12 cellular contexts compared by ENCODE assay signal in the genomic region with DNA sequence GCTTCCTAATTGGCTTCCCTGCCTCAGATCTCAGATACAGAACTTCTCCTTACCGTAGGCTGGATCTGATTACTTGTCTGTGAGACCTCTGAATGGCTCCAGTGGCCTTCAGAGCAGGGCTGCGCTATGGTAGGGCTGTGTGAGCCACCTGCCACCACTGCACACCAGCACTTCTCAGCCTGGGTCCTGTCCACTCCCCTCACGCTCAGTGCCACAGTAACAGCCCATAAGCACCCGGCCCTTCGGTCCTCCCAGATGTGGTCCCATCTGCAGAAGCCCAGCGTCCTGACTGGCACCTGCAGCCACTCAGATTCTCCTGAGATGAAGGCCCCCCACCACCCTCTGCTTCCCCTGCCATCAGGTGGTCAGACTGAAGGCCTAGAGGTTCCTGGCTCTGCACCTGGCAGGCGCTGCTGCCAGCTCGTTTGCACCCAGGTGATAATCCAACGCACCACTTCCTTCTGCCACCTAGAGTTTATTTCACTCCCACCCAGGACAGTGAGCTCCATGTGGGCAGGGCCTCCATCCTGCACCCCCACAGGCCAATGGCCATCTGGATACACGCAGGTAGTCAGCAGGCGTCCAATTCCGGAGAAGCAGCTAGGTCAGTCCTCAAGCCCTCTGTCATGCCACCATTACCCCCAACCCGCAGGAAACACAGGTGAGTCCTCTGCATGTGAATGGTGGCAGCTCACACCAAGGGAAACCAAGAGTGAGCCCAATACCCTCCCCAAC. TPM values are rescaled to one million over a fixed set of nuclear protein-coding genes. Genes with fewer than 3 reads are reported as not detected.
DNase-seq lines count a peak whose midpoint lies in the region; ATAC-seq and TF ChIP-seq lines count a peak whose summit lies in the region.
"Had no signal": no experiment of that assay in that cellular context is flagged by ENCODE, and none has a peak within 500 bp of the region (broad histone marks: within the 10 kb centered on the region; RNA-seq: fewer than 3 reads in every experiment).

No MANE protein-coding gene starts in this region.

- H3K36me3 ChIP-seq in psoas muscle (ENCODE audit: insufficient read depth in 1 of 2, low read depth in 1 of 2) = peaks cover 17 to 61% of the 10 kb centered on the region in 2 donors
- no peaks in the 10 kb centered on the region for H3K36me3 ChIP-seq in prostate gland

- TF ChIP-seq CTCF in WTC11 (IDR thresholded peaks at IDR 0.05) = no peak
- TF ChIP-seq CTCF in psoas muscle (IDR thresholded peaks at IDR 0.05) = no peak
- TF ChIP-seq CTCF in prostate gland (IDR thresholded peaks at IDR 0.05) = no peak

- H3K27me3 ChIP-seq in psoas muscle (ENCODE audit: insufficient read depth in 3 of 3, low read length in 2 of 3) = no peaks in the 10 kb centered on the region
- H3K27me3 ChIP-seq in prostate gland (replicated peaks; ENCODE audit: insufficient read depth) = no peaks in the 10 kb centered on the region
- H3K27me3 ChIP-seq: transverse colon had no signal

- ATAC-seq in WTC11 (peak; percentile 18), psoas muscle (no peak), HG02623 (IDR thresholded peaks at IDR 0.05; ENCODE audit: unreplicated experiment) (no peak)
- no peak for ATAC-seq in effector memory CD8-positive, alpha-beta T cell (replicated peaks)

- POLR2A ChIA-PET in WTC11 (lab: Charles Lee) = interaction anchor here (0.6 to 1.3 kb wide), 2 partner anchors 9 kb away, joined by 3 to 4 read pairs; no protein-coding TSS in a partner anchor

- no peak for TF ChIP-seq POLR2A in prostate gland (IDR thresholded peaks at IDR 0.05)

- H3K27ac ChIP-seq in psoas muscle (peak overlapping the region; percentile 99), prostate gland (peak overlapping the region in 1 of 2 donors; percentile 7)

- H3K4me1 Mint-ChIP-seq in T-helper 2 cell treated with Interferon-gamma antibody and Interleukin-4, amounts not matched to agents 5 μg/mL and 100 μg/mL, for 36 hours (ENCODE audit: low read depth) = peaks cover 83% of the 10 kb centered on the region
- H3K4me1 Mint-ChIP-seq in WTC11 = peaks cover 80% of the 10 kb centered on the region
- peaks cover 80 to 89% of the 10 kb centered on the region in 2 donors for H3K4me1 Mint-ChIP-seq in effector memory CD8-positive, alpha-beta T cell (ENCODE audit: low read depth in 2 of 2)

- 81 to 91% (median 83%) methylated on average over 13 of the region's 13 CpGs for WGBS in psoas muscle, 3 donors
- WGBS in prostate gland = 84% methylated on average over 13 of the region's 13 CpGs

- no peak for DNase-seq in T-helper 2 cell treated with Interferon-gamma antibody and Interleukin-4, amounts not matched to agents 5 μg/mL and 100 μg/mL, for 36 hours (ENCODE audit: low spot score)
- DNase-seq in T-helper 2 cell (no peak), WTC11 (ENCODE audit: low spot score) (no peak), psoas muscle (no peak), prostate gland (ENCODE audit: low spot score) (no peak), NCI-H2227 (lab: John Stamatoyannopoulos, UW; ENCODE audit: unreplicated experiment) (no peak)
- no peak for DNase-seq in effector memory CD8-positive, alpha-beta T cell
- DNase-seq: central memory CD4-positive, alpha-beta T cell; NCI-H774; SHP77; transverse colon had no signal

- H3K4me1 ChIP-seq in psoas muscle (peaks cover 90% of the 10 kb centered on the region), prostate gland (replicated peaks) (peaks cover 39% of the 10 kb centered on the region)

- H3K9me3 ChIP-seq in psoas muscle (no peaks in the 10 kb centered on the region), prostate gland (no peaks in the 10 kb centered on the region)
- H3K9me3 ChIP-seq: transverse colon had no signal

- no peaks in the 10 kb centered on the region for H3K9me3 Mint-ChIP-seq in T-helper 2 cell treated with Interferon-gamma antibody and Interleukin-4, amounts not matched to agents 5 μg/mL and 100 μg/mL, for 36 hours
- no peaks in the 10 kb centered on the region for H3K9me3 Mint-ChIP-seq in WTC11
- H3K9me3 Mint-ChIP-seq in effector memory CD8-positive, alpha-beta T cell = no peaks in the 10 kb centered on the region

- H3K27me3 Mint-ChIP-seq in T-helper 2 cell treated with Interferon-gamma antibody and Interleukin-4, amounts not matched to agents 5 μg/mL and 100 μg/mL, for 36 hours (ENCODE audit: low read depth) = no peaks in the 10 kb centered on the region
- H3K27me3 Mint-ChIP-seq in WTC11 (ENCODE audit: low read depth) = no peaks in the 10 kb centered on the region
- no peaks in the 10 kb centered on the region for H3K27me3 Mint-ChIP-seq in effector memory CD8-positive, alpha-beta T cell

- CTCF ChIA-PET in WTC11 (lab: Charles Lee) = interaction anchor here (1.0 to 1.9 kb wide), 2 partner anchors 29 to 30 kb away, joined by 3 to 4 read pairs; no protein-coding TSS in a partner anchor

- H3K4me3 ChIP-seq in psoas muscle = no peak overlapping the region
- no peak overlapping the region for H3K4me3 ChIP-seq in prostate gland
- H3K4me3 ChIP-seq: transverse colon had no signal

- H3K27ac Mint-ChIP-seq in T-helper 2 cell treated with Interferon-gamma antibody and Interleukin-4, amounts not matched to agents 5 μg/mL and 100 μg/mL, for 36 hours = peak overlapping the region; percentile 41
- H3K27ac Mint-ChIP-seq in WTC11 = peak overlapping the region; percentile 74
- H3K27ac Mint-ChIP-seq in effector memory CD8-positive, alpha-beta T cell = peak overlapping the region; percentile 88 to 96

- H3K36me3 Mint-ChIP-seq in T-helper 2 cell treated with Interferon-gamma antibody and Interleukin-4, amounts not matched to agents 5 μg/mL and 100 μg/mL, for 36 hours (ENCODE audit: low read depth) = peaks cover 90% of the 10 kb centered on the region
- H3K36me3 Mint-ChIP-seq in WTC11 = peaks cover 77% of the 10 kb centered on the region
- H3K36me3 Mint-ChIP-seq in effector memory CD8-positive, alpha-beta T cell (ENCODE audit: insufficient read depth) = peaks cover 97% of the 10 kb centered on the region

- peak overlapping the region; percentile 96 for H3K4me3 Mint-ChIP-seq in T-helper 2 cell treated with Interferon-gamma antibody and Interleukin-4, amounts not matched to agents 5 μg/mL and 100 μg/mL, for 36 hours
- H3K4me3 Mint-ChIP-seq in WTC11 = no peak overlapping the region
- peak overlapping the region; percentile 69 to 72 for H3K4me3 Mint-ChIP-seq in effector memory CD8-positive, alpha-beta T cell

- intact Hi-C loops in psoas muscle (cut with DNase I) (no loop called here), prostate gland (cut with DNase I) (no loop called here)

TF ChIP-seq in WTC11, 78 proteins besides CTCF, POLR2A, EP300 and RAD21 (continues in another document):
- no peak for TF ChIP-seq MYBL2 (CRISPR knock-in tag; IDR thresholded peaks at IDR 0.05)
- no peak for TF ChIP-seq RORB (CRISPR knock-in tag; IDR thresholded peaks at IDR 0.05)
- TF ChIP-seq ETV6 (CRISPR knock-in tag; IDR thresholded peaks at IDR 0.05) = 0 out of 2 replicates have a peak, but pooled peaks have one; percentile 41
- no peak for TF ChIP-seq CREB1 (CRISPR knock-in tag; IDR thresholded peaks at IDR 0.05)
- no peak; the same call in 1 of the 2 replicates for TF ChIP-seq NFATC4 (CRISPR knock-in tag; IDR thresholded peaks at IDR 0.05)
- TF ChIP-seq, protein P1, sequence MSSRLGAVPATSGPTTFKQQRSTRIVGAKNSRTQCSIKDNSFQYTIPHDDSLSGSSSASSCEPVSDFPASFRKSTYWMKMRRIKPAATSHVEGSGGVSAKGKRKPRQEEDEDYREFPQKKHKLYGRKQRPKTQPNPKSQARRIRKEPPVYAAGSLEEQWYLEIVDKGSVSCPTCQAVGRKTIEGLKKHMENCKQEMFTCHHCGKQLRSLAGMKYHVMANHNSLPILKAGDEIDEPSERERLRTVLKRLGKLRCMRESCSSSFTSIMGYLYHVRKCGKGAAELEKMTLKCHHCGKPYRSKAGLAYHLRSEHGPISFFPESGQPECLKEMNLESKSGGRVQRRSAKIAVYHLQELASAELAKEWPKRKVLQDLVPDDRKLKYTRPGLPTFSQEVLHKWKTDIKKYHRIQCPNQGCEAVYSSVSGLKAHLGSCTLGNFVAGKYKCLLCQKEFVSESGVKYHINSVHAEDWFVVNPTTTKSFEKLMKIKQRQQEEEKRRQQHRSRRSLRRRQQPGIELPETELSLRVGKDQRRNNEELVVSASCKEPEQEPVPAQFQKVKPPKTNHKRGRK (CRISPR knock-in tag; IDR thresholded peaks at IDR 0.05; ENCODE audit: borderline replicate concordance) = no peak
- TF ChIP-seq, protein P2, sequence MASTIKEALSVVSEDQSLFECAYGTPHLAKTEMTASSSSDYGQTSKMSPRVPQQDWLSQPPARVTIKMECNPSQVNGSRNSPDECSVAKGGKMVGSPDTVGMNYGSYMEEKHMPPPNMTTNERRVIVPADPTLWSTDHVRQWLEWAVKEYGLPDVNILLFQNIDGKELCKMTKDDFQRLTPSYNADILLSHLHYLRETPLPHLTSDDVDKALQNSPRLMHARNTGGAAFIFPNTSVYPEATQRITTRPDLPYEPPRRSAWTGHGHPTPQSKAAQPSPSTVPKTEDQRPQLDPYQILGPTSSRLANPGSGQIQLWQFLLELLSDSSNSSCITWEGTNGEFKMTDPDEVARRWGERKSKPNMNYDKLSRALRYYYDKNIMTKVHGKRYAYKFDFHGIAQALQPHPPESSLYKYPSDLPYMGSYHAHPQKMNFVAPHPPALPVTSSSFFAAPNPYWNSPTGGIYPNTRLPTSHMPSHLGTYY (CRISPR knock-in tag; IDR thresholded peaks at IDR 0.05) = peak; percentile 37; the same call in 1 of the 2 replicates

RNA-seq across cellular contexts. Expression of a gene that starts 5.4 kb away (rescaled TPM):
- total RNA-seq in WTC11 (2021) (288 to 306 TPM (median 288 TPM) in 3 replicates), psoas muscle (100 to 1,000 TPM in 3 of 4 donors, 10 to 100 TPM in 1; 86.3 to 146 (median 118) TPM), prostate gland (100 to 1,000 TPM; 127 to 171 TPM)
- polyA plus RNA-seq in psoas muscle = 100 to 1,000 TPM in 1 of 3 donors, 10 to 100 TPM in 2; 55.6 to 273 (median 79.1) TPM

Comparison
In these comparisons a context has a peak if more than half of its experiments do, and no peak if none do; other contexts are left out.
1. H3K27ac Mint-ChIP-seq: peak in every context shown above with its lines; median percentile 92 in effector memory CD8-positive, alpha-beta T cell; 74 in WTC11; 41 in T-helper 2 cell treated with Interferon-gamma antibody and Interleukin-4, amounts not matched to agents 5 μg/mL and 100 μg/mL, for 36 hours.